ENCODE assay signal across 8 cellular contexts in genomic region chr12:109393437-109394345, GRCh38. TPM values are rescaled to one million over a fixed set of nuclear protein-coding genes. Genes with fewer than 3 reads are reported as not detected.
DNase-seq lines count a peak whose midpoint lies in the region; ATAC-seq and TF ChIP-seq lines count a peak whose summit lies in the region.

No MANE protein-coding gene starts in this region.

- H3K4me2 ChIP-seq in IMR-90 (ENCODE audit: low read depth, low read length) = no peak overlapping the region
- H3K4me2 ChIP-seq in OCI-LY3 (ENCODE audit: low read length) = no peak overlapping the region

- DNase-seq in DMS79 (lab: John Stamatoyannopoulos, UW) (peak; percentile 25), IMR-90 (peak; percentile 53), heart left ventricle (peak in 1 of 5 donors; percentile 39), renal cortical epithelial cell (ENCODE audit: low read depth) (peak; percentile 59)
- peak; percentile 36 for DNase-seq in activated naive CD4-positive, alpha-beta T cell treated with anti-CD3 and anti-CD28 coated beads, Interleukin-2, amount 50 U/mL, for 16 hours

- WGBS in IMR-90 (ENCODE audit: extremely low coverage in 2 of 2, insufficient read length in 1 of 2), 2 experiments = 42% methylated on average over 2 of the region's 8 CpGs; no CpG with 5 or more reads in 1 of the 2 experiments
- 43 to 45% (median 44%) methylated on average over 8 of the region's 8 CpGs for WGBS in heart left ventricle, 4 donors

- H3K4ac ChIP-seq in IMR-90 (ENCODE audit: low read depth, low read length) = no peak overlapping the region

- TF ChIP-seq CTCF in IMR-90 (conservative IDR thresholded peaks at IDR 0.05; ENCODE audit: low read depth, low read length) (peak; percentile 76), OCI-LY3 (IDR thresholded peaks at IDR 0.05; ENCODE audit: low read depth, low read length) (peak; percentile 91), heart left ventricle (IDR thresholded peaks at IDR 0.05) (peak; percentile 78 to 95 (median 85))

- peak; percentile 54 for TF ChIP-seq RAD21 in IMR-90 (IDR thresholded peaks at IDR 0.05; ENCODE audit: low read length)

- H3K14ac ChIP-seq in IMR-90 (replicated peaks; ENCODE audit: low read depth, low read length) = no peak overlapping the region

- H3K79me2 ChIP-seq in OCI-LY3 (ENCODE audit: low read length) = no peaks in the 10 kb centered on the region

- H3K4me3 ChIP-seq in IMR-90 (ENCODE audit: insufficient read depth, low read depth, low read length) (no peak overlapping the region), OCI-LY3 (ENCODE audit: low read length) (no peak overlapping the region), heart left ventricle (no peak overlapping the region)

- H3K9ac ChIP-seq in IMR-90 (ENCODE audit: low read depth, low read length) (no peak overlapping the region), OCI-LY3 (ENCODE audit: low read length) (no peak overlapping the region)

- H2AFZ ChIP-seq in IMR-90 (replicated peaks; ENCODE audit: low read length, poor library complexity) (no peak overlapping the region), OCI-LY3 (ENCODE audit: low read depth, low read length) (no peak overlapping the region)

- POLR2A ChIA-PET in IMR-90 (lab: Charles Lee; ENCODE audit: unreplicated experiment) = no interaction called here

- no peaks in the 10 kb centered on the region; the same call in 1 of the 2 replicates for H3K9me3 ChIP-seq in IMR-90 (ENCODE audit: control insufficient read depth, insufficient read depth, low read length)
- no peaks in the 10 kb centered on the region for H3K9me3 ChIP-seq in OCI-LY3 (ENCODE audit: insufficient read depth, low read length)
- H3K9me3 ChIP-seq in heart left ventricle = no peaks in the 10 kb centered on the region

- ATAC-seq in IMR-90 (ENCODE audit: low read depth) (peak; percentile 95), heart left ventricle (peak; percentile 42 to 73 (median 53)), HG03460 (IDR thresholded peaks at IDR 0.05; ENCODE audit: unreplicated experiment) (no peak), GM18858 (IDR thresholded peaks at IDR 0.05; ENCODE audit: unreplicated experiment) (no peak)

- CTCF ChIA-PET in IMR-90 (lab: Yijun Ruan, JAX) = interaction anchor here (0.6 to 1.4 kb wide), 15 partner anchors 8 to 281 kb away, joined by 3 to 11 read pairs (median 3); no protein-coding TSS in a partner anchor

- no peaks in the 10 kb centered on the region for H3K4me1 ChIP-seq in IMR-90 (ENCODE audit: control insufficient read depth, insufficient read depth, low read length)
- no peaks in the 10 kb centered on the region for H3K4me1 ChIP-seq in OCI-LY3 (ENCODE audit: low read length)
- no peaks in the 10 kb centered on the region for H3K4me1 ChIP-seq in heart left ventricle

- intact Hi-C loops in IMR-90 (cut with micrococcal nuclease) (no loop called here), heart left ventricle (cut with DNase I) (no loop called here)

- no peak overlapping the region for H4K91ac ChIP-seq in IMR-90 (ENCODE audit: insufficient read depth, low read depth, low read length)

- no peak overlapping the region for H4K5ac ChIP-seq in IMR-90 (ENCODE audit: low read depth, low read length)

- H3K27me3 ChIP-seq in IMR-90 (ENCODE audit: control insufficient read depth, insufficient read depth, low read length) (peaks cover 9% of the 10 kb centered on the region; the same call in 1 of the 2 replicates), OCI-LY3 (ENCODE audit: low read depth, low read length) (no peaks in the 10 kb centered on the region), heart left ventricle (no peaks in the 10 kb centered on the region)

- H3K56ac ChIP-seq in IMR-90 (ENCODE audit: extremely low read depth, insufficient read depth, low read length) = no peak overlapping the region

- no peaks in the 10 kb centered on the region for H3K79me1 ChIP-seq in IMR-90 (ENCODE audit: low read depth in 1 of 2, low read length in 2 of 2)

- H2AK5ac ChIP-seq in IMR-90 (ENCODE audit: low read depth, low read length) = no peak overlapping the region

- no TSS peak for BruUV-seq in IMR-90 (replicated peaks; lab: Mats Ljungman, UMichigan)

- H3K27ac ChIP-seq in IMR-90 (ENCODE audit: insufficient read depth, low read length) (no peak overlapping the region), OCI-LY3 (ENCODE audit: low read length) (no peak overlapping the region), heart left ventricle (no peak overlapping the region)

- H2AK9ac ChIP-seq in IMR-90 (replicated peaks; ENCODE audit: low read depth, low read length, poor library complexity) = no peak overlapping the region

- H2BK5ac ChIP-seq in IMR-90 (ENCODE audit: low read depth, low read length, poor library complexity, severe bottlenecking) = no peak overlapping the region

- H4K8ac ChIP-seq in IMR-90 (ENCODE audit: low read depth in 2 of 2, low read length in 2 of 2) = no peak overlapping the region

- dilution Hi-C loops in IMR-90 (cut with HindIII; ENCODE audit: low sequenced_read_pairs, unreplicated experiment) = no loop called here

- H4K20me1 ChIP-seq in IMR-90 (ENCODE audit: insufficient read depth, low read length) = no peaks in the 10 kb centered on the region
- no peaks in the 10 kb centered on the region for H4K20me1 ChIP-seq in OCI-LY3 (ENCODE audit: insufficient read depth, low read length)

- TF ChIP-seq POLR2A in IMR-90 (IDR thresholded peaks at IDR 0.05; ENCODE audit: low read depth, low read length) (no peak), heart left ventricle (IDR thresholded peaks at IDR 0.05) (no peak)

- no peaks in the 10 kb centered on the region for H3K9me1 ChIP-seq in IMR-90 (ENCODE audit: insufficient read depth, low read length)

- H3K18ac ChIP-seq in IMR-90 (ENCODE audit: low read depth, low read length) = no peak overlapping the region

- no peak overlapping the region for H2BK15ac ChIP-seq in IMR-90 (ENCODE audit: low read depth, low read length)

- H3K23ac ChIP-seq in IMR-90 (ENCODE audit: low read depth, low read length) = no peak overlapping the region

- no peak overlapping the region for H2BK120ac ChIP-seq in IMR-90 (ENCODE audit: low read depth, low read length)

- no peaks in the 10 kb centered on the region for H3K36me3 ChIP-seq in IMR-90 (ENCODE audit: control insufficient read depth, insufficient read depth, low read length)
- H3K36me3 ChIP-seq in OCI-LY3 (replicated peaks; ENCODE audit: low read depth, low read length) = no peaks in the 10 kb centered on the region
- no peaks in the 10 kb centered on the region for H3K36me3 ChIP-seq in heart left ventricle

- H2BK20ac ChIP-seq in IMR-90 (ENCODE audit: low read depth, low read length) = no peak overlapping the region

- in situ Hi-C loops in IMR-90 (cut with MboI; ENCODE audit: low sequenced_read_pairs) = loop anchor here (5.0 kb wide), 1 partner anchor 131 kb away; no protein-coding TSS in a partner anchor

TF ChIP-seq in IMR-90, 13 proteins besides CTCF, POLR2A, EP300 and RAD21:
- TF ChIP-seq MXI1 (IDR thresholded peaks at IDR 0.05; ENCODE audit: borderline replicate concordance, low read depth, low read length) (no peak), SMC3 (IDR thresholded peaks at IDR 0.05; ENCODE audit: low read depth, low read length) (peak; percentile 27; the same call in 1 of the 2 replicates), FOS (IDR thresholded peaks at IDR 0.05; ENCODE audit: low read depth, low read length) (no peak), RCOR1 (IDR thresholded peaks at IDR 0.05; ENCODE audit: insufficient replicate concordance, low read length) (no peak)
TF ChIP-seq in IMR-90: peak in this region for 1.

RNA-seq across cellular contexts. Expression of gene MYO1H, which starts 46.0 kb away (rescaled TPM):
- not detected in 2 replicates for total RNA-seq in IMR-90 (2012; rRNA removed)
- not detected in 2 replicates for polyA plus RNA-seq in IMR-90 (2012; rRNA removed)
- not detected in 2 replicates for polyA plus RNA-seq in IMR-90 (2012; cell fraction: cytosol; rRNA removed)
- 0.08 TPM in 1 of 2 replicates, not detected in the other for polyA plus RNA-seq in IMR-90 (2012; cell fraction: nucleus; rRNA removed; ENCODE audit: low replicate concordance)
- under 1 TPM in 6 of 9 donors, not detected in 3; 0.12 to 1.00 (median 0.22) TPM for total RNA-seq in heart left ventricle
- polyA plus RNA-seq in heart left ventricle = under 1 TPM; 0.04 to 0.28 TPM
- not detected in 2 replicates for total RNA-seq in renal cortical epithelial cell

Comparison
In these comparisons a context has a peak if more than half of its experiments do, and no peak if none do; other contexts are left out.
1. ATAC-seq: peak in IMR-90 (single experiment) and heart left ventricle (4 of 4); none in HG03460 (single experiment) and GM18858 (single experiment).
2. Peak in every context shown above with its lines, with median percentiles within 50 percentile points of each other: CTCF ChIP-seq.